ENCODE assay signal across 8 cellular contexts in the genomic region with DNA sequence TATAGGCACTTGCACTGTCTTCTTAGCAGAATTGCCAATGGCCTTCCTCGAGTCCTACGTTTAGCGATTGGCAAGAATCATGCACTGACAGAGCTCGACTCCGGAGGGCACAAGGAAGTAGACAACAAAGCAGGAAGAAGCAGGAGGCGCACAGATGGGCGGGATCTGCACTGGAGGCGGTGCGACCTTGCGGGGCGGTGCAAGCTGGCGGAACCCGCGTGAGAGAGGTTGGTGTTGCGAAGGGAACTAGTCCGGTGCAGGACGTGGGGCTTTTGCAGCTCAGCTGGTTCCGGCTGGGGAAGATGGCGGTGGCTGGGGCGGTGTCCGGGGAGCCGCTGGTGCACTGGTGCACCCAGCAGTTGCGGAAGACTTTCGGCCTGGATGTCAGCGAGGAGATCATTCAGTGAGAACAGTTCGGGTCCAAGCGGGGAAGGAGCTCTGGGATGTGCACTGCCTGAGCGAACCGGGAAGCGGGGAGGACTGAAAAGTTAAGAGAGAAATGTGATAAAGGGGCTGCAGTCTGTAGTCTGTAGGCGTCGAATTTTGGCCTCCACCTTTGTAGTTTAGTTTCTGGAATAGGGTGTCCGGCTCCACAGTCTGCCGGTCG. TPM values are rescaled to one million over a fixed set of nuclear protein-coding genes. Genes with fewer than 3 reads are reported as not detected.
A peak's percentile ranks its signal among the peaks of the same experiment; 100 is the strongest.
DNase-seq lines count a peak whose midpoint lies in the region; ATAC-seq and TF ChIP-seq lines count a peak whose summit lies in the region.

Gene TRIP4 (plus strand): TSS at position 275 of the 607 bp plus-strand sequence. CDS start 28 bp downstream, at position 303.

- H3K27me3 ChIP-seq in colonic mucosa, result no peaks in the 10 kb centered on the region

- H3K9me3 ChIP-seq in colonic mucosa, result no peaks in the 10 kb centered on the region

- peaks cover 7% of the 10 kb centered on the region for H3K4me1 ChIP-seq in colonic mucosa

- ATAC-seq in HG03432 (IDR thresholded peaks at IDR 0.05; ENCODE audit: unreplicated experiment) (peak; percentile 98), left colon (peak; percentile 98)

- intact Hi-C loops in colonic mucosa (cut with DNase I) (no loop called here), left colon (cut with DNase I, micrococcal nuclease) (no loop called here)

- H3K4me3 ChIP-seq in colonic mucosa, result peak within 1 kb of the TSS; percentile 77

- peak within 1 kb of the TSS; percentile 82 for H3K27ac ChIP-seq in colonic mucosa

- TF ChIP-seq CTCF in colonic mucosa (IDR thresholded peaks at IDR 0.05), result no peak

- DNase-seq in AML-193 (lab: John Stamatoyannopoulos, UW) (peak; percentile 90 to 97), NCI-H526 (lab: John Stamatoyannopoulos, UW) (peak; percentile 95 to 96), colonic mucosa (peak; percentile 96), left colon (peak; percentile 96 to 97)
- peak; percentile 98 for DNase-seq in activated CD4-positive, alpha-beta T cell treated with anti-CD3 and anti-CD28 coated beads for 48 hours
- DNase-seq in stimulated activated CD4-positive, alpha-beta T cell treated with anti-CD3 and anti-CD28 coated beads, Interleukin-1b, Interleukin-23, amount 100 ng/mL, for 48 hours, result peak; percentile 98

- peak within 1 kb of the TSS; percentile 80 to 89 for H3K9ac ChIP-seq in colonic mucosa (ENCODE audit: low read depth in 2 of 2, low read length in 2 of 2)

- peak; percentile 93 for TF ChIP-seq POLR2A in GM19099 (IDR thresholded peaks at IDR 0.05; ENCODE audit: extremely low read depth, insufficient read length, low read depth)

- no peaks in the 10 kb centered on the region for H3K36me3 ChIP-seq in colonic mucosa

RNA-seq across cellular contexts. Expression of gene TRIP4, which starts in this region (rescaled TPM):
- total RNA-seq in colonic mucosa (10 to 100 TPM; 28.0 to 32.4 TPM), left colon (10 to 100 TPM; 34.2 to 34.4 TPM)

Comparison
In these comparisons a context has a peak if more than half of its experiments do, and no peak if none do; other contexts are left out.
1. Peak in every context shown above with its lines: DNase-seq, ATAC-seq, H3K4me3 ChIP-seq and H3K27ac ChIP-seq.